1 cellular context compared by ENCODE assay signal in genomic region chr20:3167738-3168078, GRCh38.
TF ChIP-seq lines count a peak whose summit lies in the region.

No MANE protein-coding gene starts in this region.

TF ChIP-seq in H1, 55 proteins besides CTCF, POLR2A, EP300 and RAD21:
- TF ChIP-seq E2F6 (IDR thresholded peaks at IDR 0.05) (peak; percentile 74), KDM5A (IDR thresholded peaks at IDR 0.05; ENCODE audit: low read length) (no peak), MAX (IDR thresholded peaks at IDR 0.05) (peak; percentile 77)
TF ChIP-seq in H1: peak in this region for 2.
